8 cellular contexts compared by ENCODE assay signal in genomic region chr18:12882416-12882815, GRCh38. TPM values are rescaled to one million over a fixed set of nuclear protein-coding genes. Genes with fewer than 3 reads are reported as not detected.
DNase-seq lines count a peak whose midpoint lies in the region; TF ChIP-seq lines count a peak whose summit lies in the region.

No MANE protein-coding gene starts in this region.

- H3K27ac ChIP-seq in spleen, result peak overlapping the region in 5 of 8 donors; percentile 99 to 100 (median 99)

- peaks cover 41 to 87% (median 77%) of the 10 kb centered on the region in 6 donors for H3K4me1 ChIP-seq in spleen

- WGBS in spleen, 5 donors, result 30 to 49% (median 41%) methylated on average over 3 of the region's 3 CpGs

- peak; percentile 59 for DNase-seq in NCI-H2171 treated with DMSO at 0.1 percent for 48 hours (lab: John Stamatoyannopoulos, UW)
- no peak for DNase-seq in NCI-H2171 (lab: John Stamatoyannopoulos, UW)
- DNase-seq in foreskin fibroblast, result peak; percentile 6 to 36
- DNase-seq in spleen, result no peak
- no peak for DNase-seq in activated CD8-positive, alpha-beta memory T cell treated with anti-CD3 and anti-CD28 coated beads for 24 hours
- no peak for DNase-seq in AML-193 (lab: John Stamatoyannopoulos, UW)
- DNase-seq in NCI-H187 treated with DMSO at 0.1 percent for 48 hours (lab: John Stamatoyannopoulos, UW), result no peak

- no peak for TF ChIP-seq CTCF in WI38 (IDR thresholded peaks at IDR 0.05; ENCODE audit: low read depth, low read length)
- no peak for TF ChIP-seq CTCF in foreskin fibroblast (IDR thresholded peaks at IDR 0.05; ENCODE audit: low read depth, low read length)
- no peak for TF ChIP-seq CTCF in spleen (IDR thresholded peaks at IDR 0.05 in 8 of 11, conservative IDR thresholded peaks at IDR 0.05 in 3 of 11)

- intact Hi-C loops in spleen (cut with DNase I; ENCODE audit: low total_unique reads), result no loop called here

- TF ChIP-seq POLR2A in spleen (IDR thresholded peaks at IDR 0.05), result no peak

- H3K4me3 ChIP-seq in WI38 (ENCODE audit: low read depth, low read length) (peak overlapping the region; percentile 83), foreskin fibroblast (ENCODE audit: low read depth in 1 of 2, low read length in 2 of 2) (peak overlapping the region; percentile 67 to 81), spleen (peak overlapping the region in 6 of 8 donors; percentile 71 to 89 (median 82))

- no peaks in the 10 kb centered on the region for H3K36me3 ChIP-seq in spleen

- no peaks in the 10 kb centered on the region for H3K27me3 ChIP-seq in spleen (replicated peaks in 1 of 7)

- no peaks in the 10 kb centered on the region for H3K9me3 ChIP-seq in spleen

RNA-seq across cellular contexts. Expression of gene PTPN2, which starts 1.6 kb away (rescaled TPM):
- 10 to 100 TPM; 55.0 to 92.1 (median 72.7) TPM for total RNA-seq in spleen
- polyA plus RNA-seq in spleen, result 10 to 100 TPM; 47.9 to 67.1 (median 54.5) TPM

Comparison
In these comparisons a context has a peak if more than half of its experiments do, and no peak if none do; other contexts are left out.
1. DNase-seq: peak in NCI-H2171 treated with DMSO at 0.1 percent for 48 hours (single experiment) and foreskin fibroblast (2 of 2); none in NCI-H2171 (single experiment), spleen (single experiment), activated CD8-positive, alpha-beta memory T cell treated with anti-CD3 and anti-CD28 coated beads for 24 hours (single experiment), AML-193 (0 of 2) and NCI-H187 treated with DMSO at 0.1 percent for 48 hours (single experiment).
2. Peak in every context shown above with its lines, with median percentiles within 50 percentile points of each other: H3K4me3 ChIP-seq.